In genomic region chr1:96520542-96520941, GRCh38 we compare ENCODE assay signal across 16 cellular contexts.
DNase-seq lines count a peak whose midpoint lies in the region; ATAC-seq and TF ChIP-seq lines count a peak whose summit lies in the region.
"Had no signal": no experiment of that assay in that cellular context is flagged by ENCODE, and none has a peak within 500 bp of the region (broad histone marks: within the 10 kb centered on the region; RNA-seq: fewer than 3 reads in every experiment).

No MANE protein-coding gene starts in this region.

- peaks cover 62% of the 10 kb centered on the region for H3K4me1 Mint-ChIP-seq in WTC11
- H3K4me1 Mint-ChIP-seq: activated B cell treated with CpG ODN at 0.5 μM for 24 hours had no signal

- no peaks in the 10 kb centered on the region for H3K9me2 ChIP-seq in Karpas-422 (replicated peaks; ENCODE audit: insufficient read depth, low read length)

- H2AFZ ChIP-seq in fibroblast of lung (ENCODE audit: low read length) (no peak overlapping the region), neuron (ENCODE audit: low read depth, low read length) (peak overlapping the region; percentile 40), Karpas-422 (ENCODE audit: low read length) (no peak overlapping the region)

- TF ChIP-seq CTCF in AG10803 (conservative IDR thresholded peaks at IDR 0.05; ENCODE audit: low read length) (no peak), WTC11 (IDR thresholded peaks at IDR 0.05) (no peak), fibroblast of lung (conservative IDR thresholded peaks at IDR 0.05 in 1 of 2, IDR thresholded peaks at IDR 0.05 in 1 of 2; ENCODE audit: low read depth in 1 of 2, low read length in 2 of 2) (no peak)

- H3K79me2 ChIP-seq in fibroblast of lung (ENCODE audit: control insufficient read depth, insufficient read depth, low read length) (no peaks in the 10 kb centered on the region), Karpas-422 (ENCODE audit: low read length) (no peaks in the 10 kb centered on the region)

- H4K20me1 ChIP-seq in fibroblast of lung (ENCODE audit: control insufficient read depth, extremely low read depth, insufficient read depth, low read length) (no peaks in the 10 kb centered on the region), Karpas-422 (ENCODE audit: insufficient read depth, low read depth, low read length) (no peaks in the 10 kb centered on the region)

- no peaks in the 10 kb centered on the region for H3K9me3 Mint-ChIP-seq in WTC11
- H3K9me3 Mint-ChIP-seq: activated B cell treated with CpG ODN at 0.5 μM for 24 hours; activated T-cell treated with anti-CD3 and anti-CD28 coated beads, Interleukin-2, amount 50 U/mL, for 4 hours had no signal

- ATAC-seq in WTC11 (no peak), HG02763 (IDR thresholded peaks at IDR 0.05; ENCODE audit: unreplicated experiment) (no peak)
- ATAC-seq: activated T-cell treated with anti-CD3 and anti-CD28 coated beads, Interleukin-2, amount 50 U/mL, for 4 hours; natural killer cell treated with Interleukin-12 subunit alpha and Interleukin-12 subunit beta and Interleukin-15 and Interleukin-18, amount 100 ng/mL, for 72 hours; upper lobe of right lung had no signal

- no peak overlapping the region for H3K27ac ChIP-seq in fibroblast of lung (ENCODE audit: insufficient read depth, low read length)
- no peak overlapping the region for H3K27ac ChIP-seq in Karpas-422 (ENCODE audit: low read length)
- H3K27ac ChIP-seq: ascending aorta, epithelial cell of prostate, upper lobe of right lung had no signal

- CTCF ChIA-PET in WTC11 (lab: Charles Lee), result interaction anchor here (0.5 kb wide), 1 partner anchor 1331 kb away, joined by 3 read pairs; no protein-coding TSS in a partner anchor

- H3K36me3 Mint-ChIP-seq in WTC11, result no peaks in the 10 kb centered on the region
- H3K36me3 Mint-ChIP-seq: natural killer cell treated with Interleukin-12 subunit alpha and Interleukin-12 subunit beta and Interleukin-15 and Interleukin-18, amount 100 ng/mL, for 72 hours had no signal

- H3K9me3 ChIP-seq in fibroblast of lung (ENCODE audit: control insufficient read depth, insufficient read depth, low read depth, low read length), result no peaks in the 10 kb centered on the region
- H3K9me3 ChIP-seq in neuron (ENCODE audit: low read length), result no peaks in the 10 kb centered on the region
- H3K9me3 ChIP-seq in Karpas-422 (ENCODE audit: low read length), result no peaks in the 10 kb centered on the region
- H3K9me3 ChIP-seq: ascending aorta, upper lobe of right lung had no signal

- H3K27me3 ChIP-seq in fibroblast of lung (ENCODE audit: control insufficient read depth, insufficient read depth, low read length), result no peaks in the 10 kb centered on the region
- no peaks in the 10 kb centered on the region for H3K27me3 ChIP-seq in neuron (ENCODE audit: insufficient read depth, low read length)
- no peaks in the 10 kb centered on the region for H3K27me3 ChIP-seq in Karpas-422 (ENCODE audit: low read length)
- H3K27me3 ChIP-seq: ascending aorta, upper lobe of right lung had no signal

- H3K4me1 ChIP-seq in fibroblast of lung (ENCODE audit: control insufficient read depth, extremely low read depth, insufficient read depth, low read length), result peaks cover 3% of the 10 kb centered on the region
- H3K4me1 ChIP-seq in neuron (ENCODE audit: insufficient read depth, low read length), result peaks cover 29% of the 10 kb centered on the region
- no peaks in the 10 kb centered on the region for H3K4me1 ChIP-seq in Karpas-422 (ENCODE audit: low read length)
- H3K4me1 ChIP-seq: ascending aorta, upper lobe of right lung had no signal

- peak overlapping the region; percentile 35; the same call in 1 of the 2 replicates for H3K27ac Mint-ChIP-seq in WTC11
- H3K27ac Mint-ChIP-seq: activated B cell treated with CpG ODN at 0.5 μM for 24 hours; natural killer cell treated with Interleukin-12 subunit alpha and Interleukin-12 subunit beta and Interleukin-15 and Interleukin-18, amount 100 ng/mL, for 72 hours had no signal

- no peaks in the 10 kb centered on the region for H3K36me3 ChIP-seq in fibroblast of lung (ENCODE audit: control insufficient read depth, insufficient read depth, low read length)
- H3K36me3 ChIP-seq in neuron (ENCODE audit: insufficient read depth, low read length), result no peaks in the 10 kb centered on the region
- H3K36me3 ChIP-seq in Karpas-422 (ENCODE audit: insufficient read depth, low read length), result no peaks in the 10 kb centered on the region
- H3K36me3 ChIP-seq: ascending aorta, upper lobe of right lung had no signal

- POLR2A ChIA-PET in WTC11 (lab: Charles Lee), result no interaction called here

- DNase-seq in AG10803 (ENCODE audit: low read depth) (peak; percentile 53), WTC11 (ENCODE audit: low spot score) (no peak), fibroblast of lung (ENCODE audit: low read depth in 2 of 2) (peak; percentile 51 to 70), MV-4-11 (lab: John Stamatoyannopoulos, UW) (no peak), SKM-1 treated with dmso at 0.1 percent for 144 hours (lab: John Stamatoyannopoulos, UW; ENCODE audit: unreplicated experiment) (no peak), Karpas-422 (no peak)
- DNase-seq: activated B cell treated with CpG ODN at 0.5 μM for 24 hours; activated T-cell treated with anti-CD3 and anti-CD28 coated beads, Interleukin-2, amount 50 U/mL, for 4 hours; KG1; NCI-H2081; upper lobe of right lung had no signal

- H3K9ac ChIP-seq in fibroblast of lung (ENCODE audit: insufficient read depth, low read length) (no peak overlapping the region), Karpas-422 (ENCODE audit: low read length) (no peak overlapping the region)

- H3K4me3 ChIP-seq in AG10803 (ENCODE audit: low read length) (no peak overlapping the region), fibroblast of lung (replicated peaks in 1 of 4; ENCODE audit: control extremely low read depth in 1 of 4, insufficient read depth in 1 of 4, low read depth in 3 of 4, low read length in 4 of 4) (no peak overlapping the region), neuron (ENCODE audit: low read length) (no peak overlapping the region), Karpas-422 (ENCODE audit: low read length) (no peak overlapping the region)
- H3K4me3 ChIP-seq: ascending aorta, upper lobe of right lung had no signal

- no peak overlapping the region for H3K4me2 ChIP-seq in fibroblast of lung (ENCODE audit: extremely low read depth, insufficient read depth, low read length)
- H3K4me2 ChIP-seq in Karpas-422 (ENCODE audit: low read depth, low read length, poor library complexity, severe bottlenecking), result no peak overlapping the region

- no peaks in the 10 kb centered on the region; the same call in 1 of the 2 replicates for H3K27me3 Mint-ChIP-seq in WTC11 (ENCODE audit: low read depth)
- H3K27me3 Mint-ChIP-seq: activated B cell treated with CpG ODN at 0.5 μM for 24 hours; natural killer cell treated with Interleukin-12 subunit alpha and Interleukin-12 subunit beta and Interleukin-15 and Interleukin-18, amount 100 ng/mL, for 72 hours had no signal

- H3K4me3 Mint-ChIP-seq in WTC11, result no peak overlapping the region
- H3K4me3 Mint-ChIP-seq: activated B cell treated with CpG ODN at 0.5 μM for 24 hours; activated T-cell treated with anti-CD3 and anti-CD28 coated beads, Interleukin-2, amount 50 U/mL, for 4 hours; natural killer cell treated with Interleukin-12 subunit alpha and Interleukin-12 subunit beta and Interleukin-15 and Interleukin-18, amount 100 ng/mL, for 72 hours had no signal

TF ChIP-seq in WTC11, 78 proteins besides CTCF, POLR2A, EP300 and RAD21 (continues in another document):
- no peak for TF ChIP-seq AFF4 (CRISPR knock-in tag; IDR thresholded peaks at IDR 0.05; ENCODE audit: borderline replicate concordance)
- TF ChIP-seq ZSCAN18 (CRISPR knock-in tag; IDR thresholded peaks at IDR 0.05), result no peak
- TF ChIP-seq ZMAT4 (CRISPR knock-in tag; IDR thresholded peaks at IDR 0.05), result no peak
- no peak for TF ChIP-seq ETV6 (CRISPR knock-in tag; IDR thresholded peaks at IDR 0.05)
- no peak for TF ChIP-seq JUN (CRISPR knock-in tag; IDR thresholded peaks at IDR 0.05)

Comparison
In these comparisons a context has a peak if more than half of its experiments do, and no peak if none do; other contexts are left out.
1. DNase-seq: peak in AG10803 (single experiment) and fibroblast of lung (2 of 2); none in WTC11 (single experiment), MV-4-11 (single experiment), SKM-1 treated with dmso at 0.1 percent for 144 hours (single experiment) and Karpas-422 (single experiment).